ENCODE assay signal across 1 cellular context in the genomic region with DNA sequence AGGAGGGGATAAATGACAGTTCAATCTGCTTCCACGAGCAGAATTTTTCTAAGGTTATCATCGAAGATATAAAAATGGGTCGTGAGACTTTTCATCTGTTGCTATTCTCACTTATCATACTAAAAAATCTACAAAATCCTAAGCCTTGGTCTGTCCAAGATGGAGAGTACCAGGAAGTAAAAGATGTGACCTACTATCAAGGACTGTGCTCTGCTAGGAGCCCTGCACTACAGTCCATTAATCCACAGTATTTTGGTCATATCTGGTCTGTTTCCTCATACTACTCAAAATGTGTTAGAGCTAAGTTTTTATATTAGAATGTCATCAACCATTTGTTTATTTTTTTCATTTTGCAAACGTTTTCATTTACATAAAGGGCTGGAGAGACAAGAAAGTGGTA.
TF ChIP-seq lines count a peak whose summit lies in the region.

No MANE protein-coding gene starts in this region.

TF ChIP-seq in K562, 482 proteins besides CTCF, POLR2A, EP300 and RAD21 (continued from another document):
- TF ChIP-seq, protein P1, sequence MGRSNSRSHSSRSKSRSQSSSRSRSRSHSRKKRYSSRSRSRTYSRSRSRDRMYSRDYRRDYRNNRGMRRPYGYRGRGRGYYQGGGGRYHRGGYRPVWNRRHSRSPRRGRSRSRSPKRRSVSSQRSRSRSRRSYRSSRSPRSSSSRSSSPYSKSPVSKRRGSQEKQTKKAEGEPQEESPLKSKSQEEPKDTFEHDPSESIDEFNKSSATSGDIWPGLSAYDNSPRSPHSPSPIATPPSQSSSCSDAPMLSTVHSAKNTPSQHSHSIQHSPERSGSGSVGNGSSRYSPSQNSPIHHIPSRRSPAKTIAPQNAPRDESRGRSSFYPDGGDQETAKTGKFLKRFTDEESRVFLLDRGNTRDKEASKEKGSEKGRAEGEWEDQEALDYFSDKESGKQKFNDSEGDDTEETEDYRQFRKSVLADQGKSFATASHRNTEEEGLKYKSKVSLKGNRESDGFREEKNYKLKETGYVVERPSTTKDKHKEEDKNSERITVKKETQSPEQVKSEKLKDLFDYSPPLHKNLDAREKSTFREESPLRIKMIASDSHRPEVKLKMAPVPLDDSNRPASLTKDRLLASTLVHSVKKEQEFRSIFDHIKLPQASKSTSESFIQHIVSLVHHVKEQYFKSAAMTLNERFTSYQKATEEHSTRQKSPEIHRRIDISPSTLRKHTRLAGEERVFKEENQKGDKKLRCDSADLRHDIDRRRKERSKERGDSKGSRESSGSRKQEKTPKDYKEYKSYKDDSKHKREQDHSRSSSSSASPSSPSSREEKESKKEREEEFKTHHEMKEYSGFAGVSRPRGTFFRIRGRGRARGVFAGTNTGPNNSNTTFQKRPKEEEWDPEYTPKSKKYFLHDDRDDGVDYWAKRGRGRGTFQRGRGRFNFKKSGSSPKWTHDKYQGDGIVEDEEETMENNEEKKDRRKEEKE (IDR thresholded peaks at IDR 0.05; ENCODE audit: borderline replicate concordance in 1 of 2, control insufficient read depth in 1 of 2, low read depth in 2 of 2, low read length in 1 of 2): no peak
- no peak for TF ChIP-seq POLR2AphosphoS5 (IDR thresholded peaks at IDR 0.05; ENCODE audit: control insufficient read depth, insufficient read depth, low read depth, low read length)
- TF ChIP-seq RBM14 (IDR thresholded peaks at IDR 0.05; ENCODE audit: borderline replicate concordance, insufficient read depth, low read depth, low read length): no peak
- TF ChIP-seq, protein P2, sequence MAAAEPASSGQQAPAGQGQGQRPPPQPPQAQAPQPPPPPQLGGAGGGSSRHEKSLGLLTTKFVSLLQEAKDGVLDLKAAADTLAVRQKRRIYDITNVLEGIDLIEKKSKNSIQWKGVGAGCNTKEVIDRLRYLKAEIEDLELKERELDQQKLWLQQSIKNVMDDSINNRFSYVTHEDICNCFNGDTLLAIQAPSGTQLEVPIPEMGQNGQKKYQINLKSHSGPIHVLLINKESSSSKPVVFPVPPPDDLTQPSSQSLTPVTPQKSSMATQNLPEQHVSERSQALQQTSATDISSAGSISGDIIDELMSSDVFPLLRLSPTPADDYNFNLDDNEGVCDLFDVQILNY (CRISPR knock-in tag; IDR thresholded peaks at IDR 0.05): no peak
- no peak for TF ChIP-seq SMC3 (conservative IDR thresholded peaks at IDR 0.05; ENCODE audit: insufficient read depth, low read depth, low read length)
- TF ChIP-seq ZNF699 (CRISPR knock-in tag; IDR thresholded peaks at IDR 0.05; ENCODE audit: insufficient replicate concordance): no peak
- TF ChIP-seq POLR3A (IDR thresholded peaks at IDR 0.05; ENCODE audit: borderline replicate concordance, extremely low read depth, insufficient read depth, insufficient read length): no peak
- no peak for TF ChIP-seq RAD51 (IDR thresholded peaks at IDR 0.05; ENCODE audit: borderline replicate concordance, low read depth)
- TF ChIP-seq U2AF1 (optimal IDR thresholded peaks at IDR 0.05; ENCODE audit: low read depth, low read length): no peak
- no peak for TF ChIP-seq MIER1 (IDR thresholded peaks at IDR 0.05; ENCODE audit: low read depth)
- no peak for TF ChIP-seq SREBF1 (IDR thresholded peaks at IDR 0.05; ENCODE audit: borderline replicate concordance, low read depth, low read length)
- TF ChIP-seq, protein P3, sequence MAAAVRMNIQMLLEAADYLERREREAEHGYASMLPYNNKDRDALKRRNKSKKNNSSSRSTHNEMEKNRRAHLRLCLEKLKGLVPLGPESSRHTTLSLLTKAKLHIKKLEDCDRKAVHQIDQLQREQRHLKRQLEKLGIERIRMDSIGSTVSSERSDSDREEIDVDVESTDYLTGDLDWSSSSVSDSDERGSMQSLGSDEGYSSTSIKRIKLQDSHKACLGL (CRISPR knock-in tag; IDR thresholded peaks at IDR 0.05; ENCODE audit: borderline replicate concordance, poor library complexity, severe bottlenecking): no peak
- no peak for TF ChIP-seq STAG1 (CRISPR knock-in tag; IDR thresholded peaks at IDR 0.05; ENCODE audit: borderline replicate concordance)
- TF ChIP-seq ZNF696 (CRISPR knock-in tag; conservative IDR thresholded peaks at IDR 0.05): no peak
